Comparison of ENCODE assay signal across 1 cellular context in the genomic region with DNA sequence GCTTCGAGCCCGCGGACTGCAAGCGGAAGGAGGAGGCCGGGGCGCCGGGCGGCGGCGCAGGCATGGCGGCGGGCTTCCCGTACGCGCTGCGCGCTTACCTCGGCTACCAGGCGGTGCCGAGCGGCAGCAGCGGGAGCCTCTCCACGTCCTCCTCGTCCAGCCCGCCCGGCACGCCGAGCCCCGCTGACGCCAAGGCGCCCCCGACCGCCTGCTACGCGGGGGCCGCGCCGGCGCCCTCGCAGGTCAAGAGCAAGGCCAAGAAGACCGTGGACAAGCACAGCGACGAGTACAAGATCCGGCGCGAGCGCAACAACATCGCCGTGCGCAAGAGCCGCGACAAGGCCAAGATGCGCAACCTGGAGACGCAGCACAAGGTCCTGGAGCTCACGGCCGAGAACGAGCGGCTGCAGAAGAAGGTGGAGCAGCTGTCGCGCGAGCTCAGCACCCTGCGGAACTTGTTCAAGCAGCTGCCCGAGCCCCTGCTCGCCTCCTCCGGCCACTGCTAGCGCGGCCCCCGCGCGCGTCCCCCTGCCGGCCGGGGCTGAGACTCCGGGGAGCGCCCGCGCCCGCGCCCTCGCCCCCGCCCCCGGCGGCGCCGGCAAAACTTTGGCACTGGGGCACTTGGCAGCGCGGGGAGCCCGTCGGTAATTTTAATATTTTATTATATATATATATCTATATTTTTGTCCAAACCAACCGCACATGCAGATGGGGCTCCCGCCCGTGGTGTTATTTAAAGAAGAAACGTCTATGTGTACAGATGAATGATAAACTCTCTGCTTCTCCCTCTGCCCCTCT.
TF ChIP-seq lines count a peak whose summit lies in the region.

No MANE protein-coding gene starts in this region.

TF ChIP-seq in HepG2, 621 proteins besides CTCF, POLR2A, EP300 and RAD21 (continued from another document):
- TF ChIP-seq, protein P1, sequence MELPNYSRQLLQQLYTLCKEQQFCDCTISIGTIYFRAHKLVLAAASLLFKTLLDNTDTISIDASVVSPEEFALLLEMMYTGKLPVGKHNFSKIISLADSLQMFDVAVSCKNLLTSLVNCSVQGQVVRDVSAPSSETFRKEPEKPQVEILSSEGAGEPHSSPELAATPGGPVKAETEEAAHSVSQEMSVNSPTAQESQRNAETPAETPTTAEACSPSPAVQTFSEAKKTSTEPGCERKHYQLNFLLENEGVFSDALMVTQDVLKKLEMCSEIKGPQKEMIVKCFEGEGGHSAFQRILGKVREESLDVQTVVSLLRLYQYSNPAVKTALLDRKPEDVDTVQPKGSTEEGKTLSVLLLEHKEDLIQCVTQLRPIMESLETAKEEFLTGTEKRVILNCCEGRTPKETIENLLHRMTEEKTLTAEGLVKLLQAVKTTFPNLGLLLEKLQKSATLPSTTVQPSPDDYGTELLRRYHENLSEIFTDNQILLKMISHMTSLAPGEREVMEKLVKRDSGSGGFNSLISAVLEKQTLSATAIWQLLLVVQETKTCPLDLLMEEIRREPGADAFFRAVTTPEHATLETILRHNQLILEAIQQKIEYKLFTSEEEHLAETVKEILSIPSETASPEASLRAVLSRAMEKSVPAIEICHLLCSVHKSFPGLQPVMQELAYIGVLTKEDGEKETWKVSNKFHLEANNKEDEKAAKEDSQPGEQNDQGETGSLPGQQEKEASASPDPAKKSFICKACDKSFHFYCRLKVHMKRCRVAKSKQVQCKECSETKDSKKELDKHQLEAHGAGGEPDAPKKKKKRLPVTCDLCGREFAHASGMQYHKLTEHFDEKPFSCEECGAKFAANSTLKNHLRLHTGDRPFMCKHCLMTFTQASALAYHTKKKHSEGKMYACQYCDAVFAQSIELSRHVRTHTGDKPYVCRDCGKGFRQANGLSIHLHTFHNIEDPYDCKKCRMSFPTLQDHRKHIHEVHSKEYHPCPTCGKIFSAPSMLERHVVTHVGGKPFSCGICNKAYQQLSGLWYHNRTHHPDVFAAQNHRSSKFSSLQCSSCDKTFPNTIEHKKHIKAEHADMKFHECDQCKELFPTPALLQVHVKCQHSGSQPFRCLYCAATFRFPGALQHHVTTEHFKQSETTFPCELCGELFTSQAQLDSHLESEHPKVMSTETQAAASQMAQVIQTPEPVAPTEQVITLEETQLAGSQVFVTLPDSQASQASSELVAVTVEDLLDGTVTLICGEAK (IDR thresholded peaks at IDR 0.05) = no peak
- TF ChIP-seq, protein P1 (CRISPR knock-in tag; IDR thresholded peaks at IDR 0.05) = peak; percentile 69
- TF ChIP-seq, protein P2, sequence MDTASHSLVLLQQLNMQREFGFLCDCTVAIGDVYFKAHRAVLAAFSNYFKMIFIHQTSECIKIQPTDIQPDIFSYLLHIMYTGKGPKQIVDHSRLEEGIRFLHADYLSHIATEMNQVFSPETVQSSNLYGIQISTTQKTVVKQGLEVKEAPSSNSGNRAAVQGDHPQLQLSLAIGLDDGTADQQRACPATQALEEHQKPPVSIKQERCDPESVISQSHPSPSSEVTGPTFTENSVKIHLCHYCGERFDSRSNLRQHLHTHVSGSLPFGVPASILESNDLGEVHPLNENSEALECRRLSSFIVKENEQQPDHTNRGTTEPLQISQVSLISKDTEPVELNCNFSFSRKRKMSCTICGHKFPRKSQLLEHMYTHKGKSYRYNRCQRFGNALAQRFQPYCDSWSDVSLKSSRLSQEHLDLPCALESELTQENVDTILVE (CRISPR knock-in tag; IDR thresholded peaks at IDR 0.05) = no peak; the same call in 1 of the 2 replicates
- TF ChIP-seq HOXA5 (CRISPR knock-in tag; IDR thresholded peaks at IDR 0.05) (peak; percentile 38; the same call in 1 of the 2 replicates), ZNF17 (CRISPR knock-in tag; IDR thresholded peaks at IDR 0.05) (no peak), MEF2D (CRISPR knock-in tag; IDR thresholded peaks at IDR 0.05) (no peak), HOXA3 (CRISPR knock-in tag; IDR thresholded peaks at IDR 0.05) (peak; percentile 39), RFX1 (IDR thresholded peaks at IDR 0.05) (no peak), ZNF30 (CRISPR knock-in tag; IDR thresholded peaks at IDR 0.05) (no peak; the same call in 1 of the 2 replicates), DMAP1 (CRISPR knock-in tag; IDR thresholded peaks at IDR 0.05) (peak; percentile 6; the same call in 1 of the 2 replicates)
- TF ChIP-seq, protein P3, sequence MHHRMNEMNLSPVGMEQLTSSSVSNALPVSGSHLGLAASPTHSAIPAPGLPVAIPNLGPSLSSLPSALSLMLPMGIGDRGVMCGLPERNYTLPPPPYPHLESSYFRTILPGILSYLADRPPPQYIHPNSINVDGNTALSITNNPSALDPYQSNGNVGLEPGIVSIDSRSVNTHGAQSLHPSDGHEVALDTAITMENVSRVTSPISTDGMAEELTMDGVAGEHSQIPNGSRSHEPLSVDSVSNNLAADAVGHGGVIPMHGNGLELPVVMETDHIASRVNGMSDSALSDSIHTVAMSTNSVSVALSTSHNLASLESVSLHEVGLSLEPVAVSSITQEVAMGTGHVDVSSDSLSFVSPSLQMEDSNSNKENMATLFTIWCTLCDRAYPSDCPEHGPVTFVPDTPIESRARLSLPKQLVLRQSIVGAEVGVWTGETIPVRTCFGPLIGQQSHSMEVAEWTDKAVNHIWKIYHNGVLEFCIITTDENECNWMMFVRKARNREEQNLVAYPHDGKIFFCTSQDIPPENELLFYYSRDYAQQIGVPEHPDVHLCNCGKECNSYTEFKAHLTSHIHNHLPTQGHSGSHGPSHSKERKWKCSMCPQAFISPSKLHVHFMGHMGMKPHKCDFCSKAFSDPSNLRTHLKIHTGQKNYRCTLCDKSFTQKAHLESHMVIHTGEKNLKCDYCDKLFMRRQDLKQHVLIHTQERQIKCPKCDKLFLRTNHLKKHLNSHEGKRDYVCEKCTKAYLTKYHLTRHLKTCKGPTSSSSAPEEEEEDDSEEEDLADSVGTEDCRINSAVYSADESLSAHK (CRISPR knock-in tag; IDR thresholded peaks at IDR 0.05; ENCODE audit: borderline replicate concordance) = no peak
- TF ChIP-seq, protein P4, sequence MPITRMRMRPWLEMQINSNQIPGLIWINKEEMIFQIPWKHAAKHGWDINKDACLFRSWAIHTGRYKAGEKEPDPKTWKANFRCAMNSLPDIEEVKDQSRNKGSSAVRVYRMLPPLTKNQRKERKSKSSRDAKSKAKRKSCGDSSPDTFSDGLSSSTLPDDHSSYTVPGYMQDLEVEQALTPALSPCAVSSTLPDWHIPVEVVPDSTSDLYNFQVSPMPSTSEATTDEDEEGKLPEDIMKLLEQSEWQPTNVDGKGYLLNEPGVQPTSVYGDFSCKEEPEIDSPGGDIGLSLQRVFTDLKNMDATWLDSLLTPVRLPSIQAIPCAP (CRISPR knock-in tag; IDR thresholded peaks at IDR 0.05; ENCODE audit: low read depth) = no peak
- TF ChIP-seq, protein P5, sequence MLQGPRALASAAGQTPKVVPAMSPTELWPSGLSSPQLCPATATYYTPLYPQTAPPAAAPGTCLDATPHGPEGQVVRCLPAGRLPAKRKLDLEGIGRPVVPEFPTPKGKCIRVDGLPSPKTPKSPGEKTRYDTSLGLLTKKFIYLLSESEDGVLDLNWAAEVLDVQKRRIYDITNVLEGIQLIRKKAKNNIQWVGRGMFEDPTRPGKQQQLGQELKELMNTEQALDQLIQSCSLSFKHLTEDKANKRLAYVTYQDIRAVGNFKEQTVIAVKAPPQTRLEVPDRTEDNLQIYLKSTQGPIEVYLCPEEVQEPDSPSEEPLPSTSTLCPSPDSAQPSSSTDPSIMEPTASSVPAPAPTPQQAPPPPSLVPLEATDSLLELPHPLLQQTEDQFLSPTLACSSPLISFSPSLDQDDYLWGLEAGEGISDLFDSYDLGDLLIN (CRISPR knock-in tag; IDR thresholded peaks at IDR 0.05; ENCODE audit: borderline replicate concordance) = 0 out of 2 replicates have a peak, but pooled peaks have one; percentile 71
